9 cellular contexts compared by ENCODE assay signal in the genomic region with DNA sequence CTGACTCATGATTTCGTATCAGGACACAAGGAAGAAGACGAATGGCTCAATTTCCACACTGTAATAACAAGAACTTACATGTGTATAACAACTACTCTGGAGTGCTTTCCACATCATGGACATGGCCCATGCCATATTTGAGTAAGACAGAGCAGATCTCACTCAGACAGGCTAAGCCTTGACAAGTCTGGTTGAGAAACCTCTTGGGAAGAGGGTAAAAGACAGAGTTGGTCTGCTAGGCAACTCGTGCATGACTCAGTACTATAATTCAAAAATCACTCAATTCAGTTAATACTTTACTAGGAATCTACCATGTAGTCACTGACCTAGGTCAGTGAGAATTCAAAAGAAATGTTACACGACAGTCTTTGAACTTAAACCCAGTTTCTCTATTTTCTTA. TPM values are rescaled to one million over a fixed set of nuclear protein-coding genes. Genes with fewer than 3 reads are reported as not detected.
DNase-seq lines count a peak whose midpoint lies in the region; ATAC-seq and TF ChIP-seq lines count a peak whose summit lies in the region.
"Had no signal": no experiment of that assay in that cellular context is flagged by ENCODE, and none has a peak within 500 bp of the region (broad histone marks: within the 10 kb centered on the region; RNA-seq: fewer than 3 reads in every experiment).

No MANE protein-coding gene starts in this region.

- no peak overlapping the region for H3K27ac ChIP-seq in SJCRH30

- H3K27me3 ChIP-seq in SJCRH30: no peaks in the 10 kb centered on the region

- ATAC-seq in GM21515 (IDR thresholded peaks at IDR 0.05; ENCODE audit: unreplicated experiment) (peak; percentile 72), HG03442 (IDR thresholded peaks at IDR 0.05; ENCODE audit: unreplicated experiment) (peak; percentile 90), mucosa of descending colon (no peak)

- H3K4me1 ChIP-seq in SJCRH30 (peaks cover 12% of the 10 kb centered on the region), mucosa of descending colon (ENCODE audit: low read depth) (no peaks in the 10 kb centered on the region)

- H3K36me3 ChIP-seq in SJCRH30: peaks cover 21% of the 10 kb centered on the region
- H3K36me3 ChIP-seq in mucosa of descending colon (ENCODE audit: low read depth): no peaks in the 10 kb centered on the region

- TF ChIP-seq CTCF in fibroblast of pulmonary artery (IDR thresholded peaks at IDR 0.05; ENCODE audit: low read length, missing control alignments) (no peak), mucosa of descending colon (IDR thresholded peaks at IDR 0.05) (no peak)

- no peaks in the 10 kb centered on the region for H3K9me3 ChIP-seq in SJCRH30 (replicated peaks)
- no peaks in the 10 kb centered on the region for H3K9me3 ChIP-seq in mucosa of descending colon

- DNase-seq in GM03348 (ENCODE audit: low spot score) (peak; percentile 52), fibroblast of pulmonary artery (ENCODE audit: low read depth) (peak; percentile 40), SJCRH30 (no peak), mucosa of descending colon (no peak), NOMO-1 treated with DMSO at 0.1 percent for 48 hours (lab: John Stamatoyannopoulos, UW; ENCODE audit: unreplicated experiment) (no peak), NCI-H526 treated with DMSO at 0.1 percent for 48 hours (lab: John Stamatoyannopoulos, UW) (no peak)
- DNase-seq: MM.1S had no signal

- intact Hi-C loops in mucosa of descending colon (cut with DNase I, micrococcal nuclease): no loop called here

- H3K4me3 ChIP-seq in fibroblast of pulmonary artery (replicated peaks; ENCODE audit: low read depth, low read length) (no peak overlapping the region), SJCRH30 (no peak overlapping the region), mucosa of descending colon (no peak overlapping the region)

RNA-seq across cellular contexts. Expression of gene THSD1, which starts 5.7 kb away (rescaled TPM):
- total RNA-seq in SJCRH30 (2014; rRNA removed; shearing (Covaris generic)): 9.9 and 12.2 TPM in 2 replicates
- total RNA-seq in mucosa of descending colon: 1 to 10 TPM; 1.2 to 3.2 (median 2.0) TPM

RNA-seq across cellular contexts. Expression of gene VPS36, which starts 38.8 kb away (rescaled TPM):
- total RNA-seq in SJCRH30 (2014; rRNA removed; shearing (Covaris generic)): 28.5 and 34.3 TPM in 2 replicates
- total RNA-seq in mucosa of descending colon: 10 to 100 TPM; 44.3 to 71.3 (median 58.1) TPM

RNA-seq across cellular contexts. Expression of gene CKAP2, which starts 43.6 kb away (rescaled TPM):
- total RNA-seq in SJCRH30 (2014; rRNA removed; shearing (Covaris generic)): 99.8 and 120 TPM in 2 replicates
- 10 to 100 TPM in 1 of 3 donors, 1 to 10 TPM in 2; 5.7 to 18.8 (median 9.8) TPM for total RNA-seq in mucosa of descending colon

Comparison
In these comparisons a context has a peak if more than half of its experiments do, and no peak if none do; other contexts are left out.
1. DNase-seq: peak in GM03348 (single experiment) and fibroblast of pulmonary artery (single experiment); none in SJCRH30 (0 of 2), mucosa of descending colon (0 of 3), NOMO-1 treated with DMSO at 0.1 percent for 48 hours (single experiment) and NCI-H526 treated with DMSO at 0.1 percent for 48 hours (single experiment).